15 cellular contexts compared by ENCODE assay signal in genomic region chr19:9071720-9072119, GRCh38. TPM values are rescaled to one million over a fixed set of nuclear protein-coding genes. Genes with fewer than 3 reads are reported as not detected.
DNase-seq lines count a peak whose midpoint lies in the region; ATAC-seq, FAIRE-seq and TF ChIP-seq lines count a peak whose summit lies in the region.
"Not testable (repeated sequence)": the region's sequence is repeated elsewhere in the genome, so short reads cannot be mapped to it uniquely, and the experiment has no call there.
"Had no signal": no experiment of that assay in that cellular context is flagged by ENCODE, and none has a peak within 500 bp of the region (broad histone marks: within the 10 kb centered on the region; RNA-seq: fewer than 3 reads in every experiment).

No MANE protein-coding gene starts in this region.

- not testable (repeated sequence) for DNase-seq in A549 (ENCODE audit: low read depth in 1 of 2, low spot score in 1 of 2); Panc1 (ENCODE audit: low read depth, low spot score); K562 (ENCODE audit: extremely low read depth in 1 of 4, low spot score in 3 of 4); HepG2 (ENCODE audit: low spot score)

- not testable (repeated sequence) for ATAC-seq in A549, Panc1, K562, HepG2

- not testable (repeated sequence) for FAIRE-seq in A549 (lab: Jason Lieb, UNC); K562 (lab: Jason Lieb, UNC); HepG2 (lab: Jason Lieb, UNC)

- H3K4me3 ChIP-seq in A549; HEK293 (ENCODE audit: low read depth, low read length); Panc1 (ENCODE audit: low read depth in 2 of 2, low read length in 2 of 2); K562; HepG2 (replicated peaks in 1 of 3; ENCODE audit: insufficient read depth in 1 of 3, low read depth in 2 of 3, low read length in 3 of 3): not testable (repeated sequence)

- not testable (repeated sequence) for TF ChIP-seq RAD21 in A549 (conservative IDR thresholded peaks at IDR 0.05 in 1 of 2, IDR thresholded peaks at IDR 0.05 in 1 of 2); K562 (CRISPR knock-in tag; conservative IDR thresholded peaks at IDR 0.05 in 1 of 2, IDR thresholded peaks at IDR 0.05 in 1 of 2); HepG2 (CRISPR knock-in tag; IDR thresholded peaks at IDR 0.05)

- CTCF ChIA-PET in A549 (lab: Yijun Ruan, JAX); HEK293 (lab: Yijun Ruan, JAX); Panc1 (lab: Charles Lee); K562 (lab: Yijun Ruan, JAX; ENCODE audit: low intra/inter-chr PET ratio); HepG2 (lab: Yijun Ruan, JAX; ENCODE audit: low intra/inter-chr PET ratio, low total read pairs): not testable (repeated sequence)

- not testable (repeated sequence) for H3K9ac ChIP-seq in K562 (ENCODE audit: insufficient read depth in 1 of 2, low read depth in 2 of 2, low read length in 2 of 2); HepG2 (ENCODE audit: insufficient read depth, low read depth, low read length)

- H3K4me1 ChIP-seq in A549 (peaks cover 34% of the 10 kb centered on the region), Panc1 (ENCODE audit: control insufficient read depth, insufficient read depth, low read length) (peaks cover 32% of the 10 kb centered on the region), K562 (replicated peaks in 1 of 2; ENCODE audit: control insufficient read depth in 2 of 2, insufficient read depth in 2 of 2, low read length in 2 of 2) (peaks cover 12 to 17% of the 10 kb centered on the region in 2 experiments; a peak in 4 of 5 replicates)
- H3K4me1 ChIP-seq in HEK293 (ENCODE audit: control insufficient read depth, insufficient read depth, low read length); HepG2 (ENCODE audit: insufficient read depth, low read length): not testable (repeated sequence)

- not testable (repeated sequence) for H4K20me1 ChIP-seq in K562 (replicated peaks; ENCODE audit: control insufficient read depth, insufficient read depth, low read length); HepG2 (ENCODE audit: insufficient read depth, low read length)

- not testable (repeated sequence) for H3K36me3 ChIP-seq in HEK293 (ENCODE audit: control insufficient read depth in 2 of 2, insufficient read depth in 1 of 2, low read length in 2 of 2); Panc1 (ENCODE audit: control insufficient read depth, insufficient read depth, low read length); K562 (ENCODE audit: control insufficient read depth, insufficient read depth, low read length); HepG2 (replicated peaks in 1 of 2; ENCODE audit: control insufficient read depth in 1 of 2, insufficient read depth in 2 of 2, low read length in 2 of 2)

- H3K9me3 ChIP-seq in A549; HEK293 (ENCODE audit: control insufficient read depth, insufficient read depth, low read depth, low read length); Panc1 (ENCODE audit: control insufficient read depth, insufficient read depth, low read depth, low read length); K562 (replicated peaks; ENCODE audit: control insufficient read depth, insufficient read depth, low read depth, low read length); HepG2 (ENCODE audit: low read length): not testable (repeated sequence)

- TF ChIP-seq EP300 in A549 (IDR thresholded peaks at IDR 0.05); K562 (IDR thresholded peaks at IDR 0.05; ENCODE audit: low read length); HepG2 (IDR thresholded peaks at IDR 0.05; ENCODE audit: low read depth in 2 of 2, low read length in 2 of 2); HepG2 (CRISPR knock-in tag; IDR thresholded peaks at IDR 0.05; ENCODE audit: borderline replicate concordance): not testable (repeated sequence)

- not testable (repeated sequence) for BruUV-seq in Panc1 (replicated peaks; lab: Mats Ljungman, UMichigan); K562 (replicated peaks; lab: Mats Ljungman, UMichigan); HepG2 (replicated peaks; lab: Mats Ljungman, UMichigan)

- not testable (repeated sequence) for H2AFZ ChIP-seq in K562 (ENCODE audit: low read depth, low read length); HepG2 (ENCODE audit: low read length)

- H3K27ac ChIP-seq in A549 (peak overlapping the region in 1 of 2 experiments; percentile 79; a peak in 3 of 6 replicates), Panc1 (ENCODE audit: low read length) (peak overlapping the region; percentile 78)
- H3K27ac ChIP-seq in HEK293 (ENCODE audit: extremely low read depth, low read depth, low read length); K562 (ENCODE audit: extremely low read depth, low read depth, low read length); HepG2 (ENCODE audit: extremely low read length, insufficient read depth, low read length): not testable (repeated sequence)

- H3K4me2 ChIP-seq in A549; K562 (ENCODE audit: insufficient read depth, low read length); HepG2 (ENCODE audit: low read depth, low read length): not testable (repeated sequence)

- POLR2A ChIA-PET in A549 (lab: Yijun Ruan, JAX); HEK293 (lab: Yijun Ruan, JAX); Panc1 (lab: Charles Lee); K562 (lab: Yijun Ruan, JAX); HepG2 (lab: Yijun Ruan, JAX): not testable (repeated sequence)

- in situ Hi-C loops in Panc1 (cut with HindIII; ENCODE audit: low pct_unique_long_range_greater_than_20kb, low sequenced_read_pairs); K562 (cut with MboI); HepG2 (cut with HindIII; ENCODE audit: extremely low pct_ligation_motif_present, low pct_unique_long_range_greater_than_20kb): not testable (repeated sequence)

- not testable (repeated sequence) for H3K9me1 ChIP-seq in K562 (ENCODE audit: control insufficient read depth, insufficient read depth, low read length)

- TF ChIP-seq POLR2A in A549 (IDR thresholded peaks at IDR 0.05; ENCODE audit: low read length); K562 (conservative IDR thresholded peaks at IDR 0.05); HepG2 (IDR thresholded peaks at IDR 0.05; ENCODE audit: insufficient read depth in 1 of 2, low read depth in 2 of 2, low read length in 2 of 2): not testable (repeated sequence)

- 94% methylated on average over 6 of the region's 6 CpGs for WGBS in A549 (ENCODE audit: missing lambda C conversion rate)
- WGBS in K562 (ENCODE audit: insufficient coverage, low coverage, missing lambda C conversion rate), result 23% methylated on average over 6 of the region's 6 CpGs
- 64% methylated on average over 6 of the region's 6 CpGs for WGBS in HepG2 (ENCODE audit: low lambda C conversion rate)

- H3K27me3 ChIP-seq in Panc1 (ENCODE audit: control insufficient read depth, insufficient read depth, low read length); K562 (ENCODE audit: control insufficient read depth in 2 of 2, insufficient read depth in 2 of 2, low read length in 2 of 2); HepG2 (ENCODE audit: control insufficient read depth in 1 of 2, insufficient read depth in 2 of 2, low read length in 2 of 2): not testable (repeated sequence)

- not testable (repeated sequence) for H3K79me2 ChIP-seq in K562 (ENCODE audit: control insufficient read depth, insufficient read depth, low read length); HepG2 (ENCODE audit: insufficient read depth, low read length)

- intact Hi-C loops in Panc1 (cut with micrococcal nuclease; ENCODE audit: unreplicated experiment), result loop anchor here (10.0 kb wide), 2 partner anchors 257 to 417 kb away; no protein-coding TSS in a partner anchor
- intact Hi-C loops in K562 (cut with micrococcal nuclease); HepG2 (cut with micrococcal nuclease; ENCODE audit: unreplicated experiment): not testable (repeated sequence)

- not testable (repeated sequence) for TF ChIP-seq CTCF in A549 (IDR thresholded peaks at IDR 0.05); HEK293 (tag by site-specific recombination; IDR thresholded peaks at IDR 0.05); Panc1 (IDR thresholded peaks at IDR 0.05); K562 (IDR thresholded peaks at IDR 0.05 in 2 of 3, conservative IDR thresholded peaks at IDR 0.05 in 1 of 3; ENCODE audit: insufficient read depth in 2 of 3, low read depth in 1 of 3, low read length in 3 of 3); HepG2 (CRISPR knock-in tag; IDR thresholded peaks at IDR 0.05)

RNA-seq across cellular contexts. Expression of gene OR1M1, which starts 15.1 kb away (rescaled TPM):
- polyA plus RNA-seq in A549 (2011; rRNA removed) (not detected in 2 replicates), A549 (2017; fragmentation: RNase III; extraction: RNeasy Plus Mini Kit Qiagen cat#74134 plus additional on column Dnase treatment) (not detected in 3 replicates), K562 (2011; rRNA removed) (not detected in 2 replicates), K562 (2014; fragmentation: Illumina TruSeq; extraction: Trizol) (not detected in 2 replicates), K562 (2014; fragmentation: Nextera tagmentation; extraction: Ambion mirVana) (not detected), K562 (2014; rRNA removed) (not detected in 2 replicates), HepG2 (2011; rRNA removed) (0.07 TPM in 1 of 2 replicates, not detected in the other)
- polyA plus RNA-seq in A549 (2012; cell fraction: cytosol; rRNA removed), result not detected in 2 replicates
- not detected in 2 replicates for polyA plus RNA-seq in A549 (2012; cell fraction: nucleus; rRNA removed)
- not detected in 2 replicates for polyA minus RNA-seq in A549 (2011; rRNA and poly(A)+ RNA removed)
- total RNA-seq in Panc1 (2021; ENCODE audit: unreplicated experiment) (not detected), K562 (2014; rRNA removed) (not detected in 2 replicates), K562 (2014; rRNA removed; fragmentation: Illumina TruSeq; extraction: Trizol) (not detected in 2 replicates), K562 (2015; rRNA removed; fragmentation: Illumina TruSeq; extraction: Trizol) (not detected in 2 replicates), K562 (2021) (not detected in 2 replicates), HepG2 (2016; rRNA removed; fragmentation: Illumina TruSeq; extraction: Trizol) (not detected in 2 replicates)
- not detected for polyA plus RNA-seq in Panc1 (2012; ENCODE audit: insufficient read length)
- not detected in 2 replicates for total RNA-seq in K562 (2011; cell fraction: chromatin; rRNA removed; ENCODE audit: low replicate concordance)
- total RNA-seq in K562 (2011; cell fraction: nucleolus; rRNA removed), result not detected in 2 replicates
- not detected in 2 replicates for total RNA-seq in K562 (2011; cell fraction: nucleoplasm; rRNA removed)
- polyA plus RNA-seq in K562 (2011; cell fraction: cytosol; rRNA removed), result not detected in 2 replicates
- not detected in 2 replicates for polyA plus RNA-seq in K562 (2011; cell fraction: nucleus; rRNA removed)
- not detected in 2 replicates for polyA plus RNA-seq in K562 (2012)
- polyA minus RNA-seq in K562 (2011; rRNA and poly(A)+ RNA removed), result not detected in 2 replicates
- polyA minus RNA-seq in K562 (2011; cell fraction: cytosol; rRNA and poly(A)+ RNA removed), result not detected in 2 replicates
- polyA minus RNA-seq in K562 (2011; cell fraction: nucleus; rRNA and poly(A)+ RNA removed), result not detected in 2 replicates
- total RNA-seq in HepG2 (2016; cell fraction: cytosol; rRNA removed; fragmentation: Illumina TruSeq; extraction: Trizol; ENCODE audit: low read depth), result not detected in 2 replicates
- total RNA-seq in HepG2 (2016; cell fraction: insoluble cytoplasmic fraction; rRNA removed; fragmentation: Illumina TruSeq; extraction: Trizol), result not detected in 2 replicates
- total RNA-seq in HepG2 (2016; cell fraction: membrane; rRNA removed; fragmentation: Illumina TruSeq; extraction: Trizol), result not detected in 2 replicates
- total RNA-seq in HepG2 (2016; cell fraction: nucleus; rRNA removed; fragmentation: Illumina TruSeq; extraction: Trizol), result not detected in 2 replicates
- not detected in 2 replicates for polyA plus RNA-seq in HepG2 (2011; cell fraction: cytosol; rRNA removed)
- not detected in 2 replicates for polyA plus RNA-seq in HepG2 (2011; cell fraction: nucleus; rRNA removed)
- polyA plus RNA-seq in HepG2 (2012), result not detected in 2 replicates
- not detected in 2 replicates for polyA plus RNA-seq in HepG2 (2016; cell fraction: cytosol; fragmentation: Illumina TruSeq; extraction: Trizol; ENCODE audit: low read depth)
- not detected in 2 replicates for polyA plus RNA-seq in HepG2 (2016; cell fraction: insoluble cytoplasmic fraction; fragmentation: Illumina TruSeq; extraction: Trizol; ENCODE audit: low read depth)
- not detected in 2 replicates for polyA plus RNA-seq in HepG2 (2016; cell fraction: membrane; fragmentation: Illumina TruSeq; extraction: Trizol; ENCODE audit: low read depth)
- polyA plus RNA-seq in HepG2 (2016; cell fraction: nucleus; fragmentation: Illumina TruSeq; extraction: Trizol; ENCODE audit: insufficient read depth, low read depth), result not detected in 2 replicates
- polyA minus RNA-seq in HepG2 (2011; rRNA and poly(A)+ RNA removed; ENCODE audit: low replicate concordance), result not detected in 2 replicates
- polyA minus RNA-seq in HepG2 (2011; cell fraction: cytosol; rRNA and poly(A)+ RNA removed), result not detected in 2 replicates
- not detected in 2 replicates for polyA minus RNA-seq in HepG2 (2011; cell fraction: nucleus; rRNA and poly(A)+ RNA removed)
- total RNA-seq: A172; A673; CD4-positive, alpha-beta memory T cell; CD4-positive, CD25-positive, alpha-beta regulatory T cell; CD8-positive, alpha-beta memory T cell; Daoy; G401; GM12878 had no signal
- polyA plus RNA-seq: AG04450; CD14-positive monocyte; CD4-positive, alpha-beta memory T cell; CD4-positive, CD25-positive, alpha-beta regulatory T cell; CD8-positive, alpha-beta memory T cell; GM12878 had no signal

RNA-seq across cellular contexts. Expression of gene OR7G2, which starts 35.6 kb away (rescaled TPM):
- polyA plus RNA-seq in A549 (2011; rRNA removed) (not detected in 2 replicates), A549 (2017; fragmentation: RNase III; extraction: RNeasy Plus Mini Kit Qiagen cat#74134 plus additional on column Dnase treatment) (not detected in 3 replicates), K562 (2011; rRNA removed) (0.16 and 0.20 TPM in 2 replicates), K562 (2014; fragmentation: Illumina TruSeq; extraction: Trizol) (not detected in 2 replicates), K562 (2014; fragmentation: Nextera tagmentation; extraction: Ambion mirVana) (not detected), K562 (2014; rRNA removed) (not detected in 2 replicates), HepG2 (2011; rRNA removed) (not detected in 2 replicates)
- not detected in 2 replicates for polyA plus RNA-seq in A549 (2012; cell fraction: cytosol; rRNA removed)
- polyA plus RNA-seq in A549 (2012; cell fraction: nucleus; rRNA removed), result not detected in 2 replicates
- not detected in 2 replicates for polyA minus RNA-seq in A549 (2011; rRNA and poly(A)+ RNA removed)
- total RNA-seq in Panc1 (2021; ENCODE audit: unreplicated experiment) (not detected), K562 (2014; rRNA removed) (not detected in 2 replicates), K562 (2014; rRNA removed; fragmentation: Illumina TruSeq; extraction: Trizol) (not detected in 2 replicates), K562 (2015; rRNA removed; fragmentation: Illumina TruSeq; extraction: Trizol) (not detected in 2 replicates), K562 (2021) (not detected in 2 replicates), HepG2 (2016; rRNA removed; fragmentation: Illumina TruSeq; extraction: Trizol) (not detected in 2 replicates)
- polyA plus RNA-seq in Panc1 (2012; ENCODE audit: insufficient read length), result not detected
- total RNA-seq in K562 (2011; cell fraction: chromatin; rRNA removed; ENCODE audit: low replicate concordance), result not detected in 2 replicates
- total RNA-seq in K562 (2011; cell fraction: nucleolus; rRNA removed), result not detected in 2 replicates
- total RNA-seq in K562 (2011; cell fraction: nucleoplasm; rRNA removed), result not detected in 2 replicates
- polyA plus RNA-seq in K562 (2011; cell fraction: cytosol; rRNA removed), result 0.10 and 0.13 TPM in 2 replicates
- 0.13 TPM in 1 of 2 replicates, not detected in the other for polyA plus RNA-seq in K562 (2011; cell fraction: nucleus; rRNA removed)
- polyA plus RNA-seq in K562 (2012), result 0.05 TPM in 1 of 2 replicates, not detected in the other
- polyA minus RNA-seq in K562 (2011; rRNA and poly(A)+ RNA removed), result not detected in 2 replicates
- polyA minus RNA-seq in K562 (2011; cell fraction: cytosol; rRNA and poly(A)+ RNA removed), result not detected in 2 replicates
- not detected in 2 replicates for polyA minus RNA-seq in K562 (2011; cell fraction: nucleus; rRNA and poly(A)+ RNA removed)
- not detected in 2 replicates for total RNA-seq in HepG2 (2016; cell fraction: cytosol; rRNA removed; fragmentation: Illumina TruSeq; extraction: Trizol; ENCODE audit: low read depth)
- total RNA-seq in HepG2 (2016; cell fraction: insoluble cytoplasmic fraction; rRNA removed; fragmentation: Illumina TruSeq; extraction: Trizol), result not detected in 2 replicates
- not detected in 2 replicates for total RNA-seq in HepG2 (2016; cell fraction: membrane; rRNA removed; fragmentation: Illumina TruSeq; extraction: Trizol)
- not detected in 2 replicates for total RNA-seq in HepG2 (2016; cell fraction: nucleus; rRNA removed; fragmentation: Illumina TruSeq; extraction: Trizol)
- polyA plus RNA-seq in HepG2 (2011; cell fraction: cytosol; rRNA removed), result not detected in 2 replicates
- polyA plus RNA-seq in HepG2 (2011; cell fraction: nucleus; rRNA removed), result not detected in 2 replicates
- not detected in 2 replicates for polyA plus RNA-seq in HepG2 (2012)
- not detected in 2 replicates for polyA plus RNA-seq in HepG2 (2016; cell fraction: cytosol; fragmentation: Illumina TruSeq; extraction: Trizol; ENCODE audit: low read depth)
- not detected in 2 replicates for polyA plus RNA-seq in HepG2 (2016; cell fraction: insoluble cytoplasmic fraction; fragmentation: Illumina TruSeq; extraction: Trizol; ENCODE audit: low read depth)
- not detected in 2 replicates for polyA plus RNA-seq in HepG2 (2016; cell fraction: membrane; fragmentation: Illumina TruSeq; extraction: Trizol; ENCODE audit: low read depth)
- polyA plus RNA-seq in HepG2 (2016; cell fraction: nucleus; fragmentation: Illumina TruSeq; extraction: Trizol; ENCODE audit: insufficient read depth, low read depth), result not detected in 2 replicates
- not detected in 2 replicates for polyA minus RNA-seq in HepG2 (2011; rRNA and poly(A)+ RNA removed; ENCODE audit: low replicate concordance)
- not detected in 2 replicates for polyA minus RNA-seq in HepG2 (2011; cell fraction: cytosol; rRNA and poly(A)+ RNA removed)
- not detected in 2 replicates for polyA minus RNA-seq in HepG2 (2011; cell fraction: nucleus; rRNA and poly(A)+ RNA removed)
- total RNA-seq: A172; A673; CD4-positive, alpha-beta memory T cell; CD4-positive, CD25-positive, alpha-beta regulatory T cell; CD8-positive, alpha-beta memory T cell; Daoy; G401; GM12878 had no signal
- polyA plus RNA-seq: AG04450; CD14-positive monocyte; CD4-positive, alpha-beta memory T cell; CD4-positive, CD25-positive, alpha-beta regulatory T cell; CD8-positive, alpha-beta memory T cell; GM12878 had no signal

RNA-seq across cellular contexts. Expression of gene OR7G1, which starts 43.8 kb away (rescaled TPM):
- not detected in 2 replicates for polyA plus RNA-seq in A549 (2011; rRNA removed)
- not detected in 2 replicates for polyA plus RNA-seq in A549 (2012; cell fraction: cytosol; rRNA removed)
- polyA plus RNA-seq in A549 (2012; cell fraction: nucleus; rRNA removed), result not detected in 2 replicates
- not detected in 3 replicates for polyA plus RNA-seq in A549 (2017; fragmentation: RNase III; extraction: RNeasy Plus Mini Kit Qiagen cat#74134 plus additional on column Dnase treatment)
- polyA minus RNA-seq in A549 (2011; rRNA and poly(A)+ RNA removed), result not detected in 2 replicates
- not detected for total RNA-seq in Panc1 (2021; ENCODE audit: unreplicated experiment)
- not detected for polyA plus RNA-seq in Panc1 (2012; ENCODE audit: insufficient read length)
- total RNA-seq in K562 (2011; cell fraction: chromatin; rRNA removed; ENCODE audit: low replicate concordance), result not detected in 2 replicates
- not detected in 2 replicates for total RNA-seq in K562 (2011; cell fraction: nucleolus; rRNA removed)
- not detected in 2 replicates for total RNA-seq in K562 (2011; cell fraction: nucleoplasm; rRNA removed)
- total RNA-seq in K562 (2014; rRNA removed), result not detected in 2 replicates
- total RNA-seq in K562 (2014; rRNA removed; fragmentation: Illumina TruSeq; extraction: Trizol), result not detected in 2 replicates
- not detected in 2 replicates for total RNA-seq in K562 (2015; rRNA removed; fragmentation: Illumina TruSeq; extraction: Trizol)
- not detected in 2 replicates for total RNA-seq in K562 (2021)
- not detected in 2 replicates for polyA plus RNA-seq in K562 (2011; rRNA removed)
- polyA plus RNA-seq in K562 (2011; cell fraction: cytosol; rRNA removed), result not detected in 2 replicates
- polyA plus RNA-seq in K562 (2011; cell fraction: nucleus; rRNA removed), result not detected in 2 replicates
- polyA plus RNA-seq in K562 (2012), result not detected in 2 replicates
- not detected in 2 replicates for polyA plus RNA-seq in K562 (2014; fragmentation: Illumina TruSeq; extraction: Trizol)
- polyA plus RNA-seq in K562 (2014; fragmentation: Nextera tagmentation; extraction: Ambion mirVana), result not detected
- polyA plus RNA-seq in K562 (2014; rRNA removed), result not detected in 2 replicates
- polyA minus RNA-seq in K562 (2011; rRNA and poly(A)+ RNA removed), result not detected in 2 replicates
- not detected in 2 replicates for polyA minus RNA-seq in K562 (2011; cell fraction: cytosol; rRNA and poly(A)+ RNA removed)
- not detected in 2 replicates for polyA minus RNA-seq in K562 (2011; cell fraction: nucleus; rRNA and poly(A)+ RNA removed)
- not detected in 2 replicates for total RNA-seq in HepG2 (2016; rRNA removed; fragmentation: Illumina TruSeq; extraction: Trizol)
- total RNA-seq in HepG2 (2016; cell fraction: cytosol; rRNA removed; fragmentation: Illumina TruSeq; extraction: Trizol; ENCODE audit: low read depth), result not detected in 2 replicates
- total RNA-seq in HepG2 (2016; cell fraction: insoluble cytoplasmic fraction; rRNA removed; fragmentation: Illumina TruSeq; extraction: Trizol), result not detected in 2 replicates
- not detected in 2 replicates for total RNA-seq in HepG2 (2016; cell fraction: membrane; rRNA removed; fragmentation: Illumina TruSeq; extraction: Trizol)
- not detected in 2 replicates for total RNA-seq in HepG2 (2016; cell fraction: nucleus; rRNA removed; fragmentation: Illumina TruSeq; extraction: Trizol)
- polyA plus RNA-seq in HepG2 (2011; rRNA removed), result not detected in 2 replicates
- polyA plus RNA-seq in HepG2 (2011; cell fraction: cytosol; rRNA removed), result not detected in 2 replicates
- not detected in 2 replicates for polyA plus RNA-seq in HepG2 (2011; cell fraction: nucleus; rRNA removed)
- polyA plus RNA-seq in HepG2 (2012), result not detected in 2 replicates
- polyA plus RNA-seq in HepG2 (2016; cell fraction: cytosol; fragmentation: Illumina TruSeq; extraction: Trizol; ENCODE audit: low read depth), result not detected in 2 replicates
- not detected in 2 replicates for polyA plus RNA-seq in HepG2 (2016; cell fraction: insoluble cytoplasmic fraction; fragmentation: Illumina TruSeq; extraction: Trizol; ENCODE audit: low read depth)
- not detected in 2 replicates for polyA plus RNA-seq in HepG2 (2016; cell fraction: membrane; fragmentation: Illumina TruSeq; extraction: Trizol; ENCODE audit: low read depth)
- polyA plus RNA-seq in HepG2 (2016; cell fraction: nucleus; fragmentation: Illumina TruSeq; extraction: Trizol; ENCODE audit: insufficient read depth, low read depth), result not detected in 2 replicates
- polyA minus RNA-seq in HepG2 (2011; rRNA and poly(A)+ RNA removed; ENCODE audit: low replicate concordance), result not detected in 2 replicates
- polyA minus RNA-seq in HepG2 (2011; cell fraction: cytosol; rRNA and poly(A)+ RNA removed), result not detected in 2 replicates
- not detected in 2 replicates for polyA minus RNA-seq in HepG2 (2011; cell fraction: nucleus; rRNA and poly(A)+ RNA removed)
- total RNA-seq: A172; A673; CD4-positive, alpha-beta memory T cell; CD4-positive, CD25-positive, alpha-beta regulatory T cell; CD8-positive, alpha-beta memory T cell; Daoy; G401; GM12878 had no signal
- polyA plus RNA-seq: AG04450; CD14-positive monocyte; CD4-positive, alpha-beta memory T cell; CD4-positive, CD25-positive, alpha-beta regulatory T cell; CD8-positive, alpha-beta memory T cell; GM12878 had no signal

RNA-seq across cellular contexts. Expression of gene OR7G3, which starts 55.0 kb away (rescaled TPM):
- polyA plus RNA-seq in A549 (2011; rRNA removed), result not detected in 2 replicates
- not detected in 2 replicates for polyA plus RNA-seq in A549 (2012; cell fraction: cytosol; rRNA removed)
- polyA plus RNA-seq in A549 (2012; cell fraction: nucleus; rRNA removed), result not detected in 2 replicates
- not detected in 3 replicates for polyA plus RNA-seq in A549 (2017; fragmentation: RNase III; extraction: RNeasy Plus Mini Kit Qiagen cat#74134 plus additional on column Dnase treatment)
- polyA minus RNA-seq in A549 (2011; rRNA and poly(A)+ RNA removed), result not detected in 2 replicates
- not detected for total RNA-seq in Panc1 (2021; ENCODE audit: unreplicated experiment)
- polyA plus RNA-seq in Panc1 (2012; ENCODE audit: insufficient read length), result not detected
- not detected in 2 replicates for total RNA-seq in K562 (2011; cell fraction: chromatin; rRNA removed; ENCODE audit: low replicate concordance)
- total RNA-seq in K562 (2011; cell fraction: nucleolus; rRNA removed), result not detected in 2 replicates
- not detected in 2 replicates for total RNA-seq in K562 (2011; cell fraction: nucleoplasm; rRNA removed)
- total RNA-seq in K562 (2014; rRNA removed), result not detected in 2 replicates
- total RNA-seq in K562 (2014; rRNA removed; fragmentation: Illumina TruSeq; extraction: Trizol), result not detected in 2 replicates
- not detected in 2 replicates for total RNA-seq in K562 (2015; rRNA removed; fragmentation: Illumina TruSeq; extraction: Trizol)
- total RNA-seq in K562 (2021), result not detected in 2 replicates
- polyA plus RNA-seq in K562 (2011; rRNA removed), result not detected in 2 replicates
- not detected in 2 replicates for polyA plus RNA-seq in K562 (2011; cell fraction: cytosol; rRNA removed)
- polyA plus RNA-seq in K562 (2011; cell fraction: nucleus; rRNA removed), result not detected in 2 replicates
- not detected in 2 replicates for polyA plus RNA-seq in K562 (2012)
- not detected in 2 replicates for polyA plus RNA-seq in K562 (2014; fragmentation: Illumina TruSeq; extraction: Trizol)
- not detected for polyA plus RNA-seq in K562 (2014; fragmentation: Nextera tagmentation; extraction: Ambion mirVana)
- polyA plus RNA-seq in K562 (2014; rRNA removed), result not detected in 2 replicates
- polyA minus RNA-seq in K562 (2011; rRNA and poly(A)+ RNA removed), result not detected in 2 replicates
- not detected in 2 replicates for polyA minus RNA-seq in K562 (2011; cell fraction: cytosol; rRNA and poly(A)+ RNA removed)
- polyA minus RNA-seq in K562 (2011; cell fraction: nucleus; rRNA and poly(A)+ RNA removed), result not detected in 2 replicates
- not detected in 2 replicates for total RNA-seq in HepG2 (2016; rRNA removed; fragmentation: Illumina TruSeq; extraction: Trizol)
- not detected in 2 replicates for total RNA-seq in HepG2 (2016; cell fraction: cytosol; rRNA removed; fragmentation: Illumina TruSeq; extraction: Trizol; ENCODE audit: low read depth)
- total RNA-seq in HepG2 (2016; cell fraction: insoluble cytoplasmic fraction; rRNA removed; fragmentation: Illumina TruSeq; extraction: Trizol), result not detected in 2 replicates
- not detected in 2 replicates for total RNA-seq in HepG2 (2016; cell fraction: membrane; rRNA removed; fragmentation: Illumina TruSeq; extraction: Trizol)
- total RNA-seq in HepG2 (2016; cell fraction: nucleus; rRNA removed; fragmentation: Illumina TruSeq; extraction: Trizol), result not detected in 2 replicates
- not detected in 2 replicates for polyA plus RNA-seq in HepG2 (2011; rRNA removed)
- not detected in 2 replicates for polyA plus RNA-seq in HepG2 (2011; cell fraction: cytosol; rRNA removed)
- polyA plus RNA-seq in HepG2 (2011; cell fraction: nucleus; rRNA removed), result not detected in 2 replicates
- not detected in 2 replicates for polyA plus RNA-seq in HepG2 (2012)
- polyA plus RNA-seq in HepG2 (2016; cell fraction: cytosol; fragmentation: Illumina TruSeq; extraction: Trizol; ENCODE audit: low read depth), result not detected in 2 replicates
- polyA plus RNA-seq in HepG2 (2016; cell fraction: insoluble cytoplasmic fraction; fragmentation: Illumina TruSeq; extraction: Trizol; ENCODE audit: low read depth), result not detected in 2 replicates
- not detected in 2 replicates for polyA plus RNA-seq in HepG2 (2016; cell fraction: membrane; fragmentation: Illumina TruSeq; extraction: Trizol; ENCODE audit: low read depth)
- polyA plus RNA-seq in HepG2 (2016; cell fraction: nucleus; fragmentation: Illumina TruSeq; extraction: Trizol; ENCODE audit: insufficient read depth, low read depth), result not detected in 2 replicates
- 0.22 TPM in 1 of 2 replicates, not detected in the other for polyA minus RNA-seq in HepG2 (2011; rRNA and poly(A)+ RNA removed; ENCODE audit: low replicate concordance)
- polyA minus RNA-seq in HepG2 (2011; cell fraction: cytosol; rRNA and poly(A)+ RNA removed), result not detected in 2 replicates
- not detected in 2 replicates for polyA minus RNA-seq in HepG2 (2011; cell fraction: nucleus; rRNA and poly(A)+ RNA removed)
- total RNA-seq: A172; A673; CD4-positive, alpha-beta memory T cell; CD4-positive, CD25-positive, alpha-beta regulatory T cell; CD8-positive, alpha-beta memory T cell; Daoy; G401; GM12878 had no signal
- polyA plus RNA-seq: AG04450; CD14-positive monocyte; CD4-positive, alpha-beta memory T cell; CD4-positive, CD25-positive, alpha-beta regulatory T cell; CD8-positive, alpha-beta memory T cell; GM12878 had no signal
